ENCODE assay signal across 12 cellular contexts in the genomic region with DNA sequence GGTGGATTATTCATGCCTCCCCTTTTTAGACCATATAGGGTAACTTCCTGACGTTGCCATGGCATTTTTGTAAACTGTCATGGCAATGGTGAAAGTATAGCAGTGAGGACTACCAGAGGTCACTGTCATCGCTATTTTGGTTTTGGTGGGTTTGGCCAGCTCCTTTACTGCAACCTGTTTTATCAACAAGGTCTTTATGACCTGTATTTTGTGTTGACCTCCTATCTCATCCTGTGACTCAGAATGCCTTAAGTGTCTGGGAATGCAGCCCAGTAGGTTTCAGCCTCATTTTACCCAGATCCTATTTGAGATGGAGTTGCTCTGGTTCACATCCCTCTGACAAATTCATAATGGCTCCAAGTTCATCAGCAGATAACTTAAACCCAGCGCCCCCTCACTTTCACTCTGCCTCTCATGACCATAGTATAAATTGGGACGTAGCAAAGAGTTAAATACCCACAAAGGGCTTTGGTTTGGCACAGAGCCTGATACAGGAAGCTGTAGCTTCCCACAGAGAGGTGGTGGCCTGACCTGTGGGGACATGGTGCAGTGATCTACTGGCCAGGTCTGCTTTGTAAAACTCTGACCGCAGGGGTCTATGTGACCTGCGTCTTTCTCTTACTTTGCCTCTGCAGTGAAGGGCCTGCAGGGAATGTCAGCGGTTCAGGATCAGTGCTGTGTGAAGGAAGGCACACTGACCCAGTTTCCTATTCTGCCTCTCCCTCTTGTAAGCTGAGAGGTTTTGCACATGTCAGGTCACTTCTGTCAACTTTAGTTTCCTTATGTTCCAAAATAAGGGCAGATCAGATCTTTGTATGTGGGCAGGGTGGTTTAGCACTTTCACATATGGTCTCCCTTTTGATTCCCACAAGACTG.
DNase-seq lines count a peak whose midpoint lies in the region; ATAC-seq and TF ChIP-seq lines count a peak whose summit lies in the region.
"Had no signal": no experiment of that assay in that cellular context is flagged by ENCODE, and none has a peak within 500 bp of the region (broad histone marks: within the 10 kb centered on the region; RNA-seq: fewer than 3 reads in every experiment).

No MANE protein-coding gene starts in this region.

- no peak overlapping the region for H3K4ac ChIP-seq in H9 (ENCODE audit: low read depth, low read length)

- H3K9ac ChIP-seq in H9 (ENCODE audit: extremely low read depth, insufficient read length, low read length): no peak overlapping the region

- POLR2A ChIA-PET in Caco-2 (lab: Charles Lee): no interaction called here

- no peaks in the 10 kb centered on the region for H3K79me1 ChIP-seq in H9 (ENCODE audit: insufficient read depth, low read depth, low read length, poor library complexity, severe bottlenecking)

- H2BK20ac ChIP-seq in H9 (ENCODE audit: low read depth, low read length, poor library complexity, severe bottlenecking): no peak overlapping the region

- H3K27me3 ChIP-seq in H9 (ENCODE audit: insufficient read depth, low read length) (no peaks in the 10 kb centered on the region), Caco-2 (replicated peaks; ENCODE audit: control insufficient read depth, insufficient read depth, low read length) (no peaks in the 10 kb centered on the region)
- H3K27me3 ChIP-seq: uterus had no signal

- H3K23me2 ChIP-seq in H9 (ENCODE audit: insufficient read length, low read depth, low read length, poor library complexity, severe bottlenecking): no peaks in the 10 kb centered on the region

- H3K4me3 Mint-ChIP-seq in H9 (no peak overlapping the region), Caco-2 (ENCODE audit: unreplicated experiment) (no peak overlapping the region)

- H3T11ph ChIP-seq in H9 (ENCODE audit: low read length): no peak overlapping the region

- no peaks in the 10 kb centered on the region for H3K79me2 ChIP-seq in H9 (ENCODE audit: insufficient read depth, low read length)

- no peak overlapping the region for H3K23ac ChIP-seq in H9 (ENCODE audit: insufficient read length, low read depth, low read length)

- H3K4me1 ChIP-seq in H9 (ENCODE audit: insufficient read depth, low read length) (peaks cover 6% of the 10 kb centered on the region), Caco-2 (no peaks in the 10 kb centered on the region)
- H3K4me1 ChIP-seq: uterus had no signal

- H3K14ac ChIP-seq in H9 (ENCODE audit: insufficient read depth, low read length): no peak overlapping the region

- H3K27ac Mint-ChIP-seq in H9 (0 out of 7 replicates have a peak overlapping the region, but pooled peaks of 1 of the 3 experiments have one; percentile 70), Caco-2 (ENCODE audit: unreplicated experiment) (no peak overlapping the region)

- ATAC-seq in GM21529 (IDR thresholded peaks at IDR 0.05; ENCODE audit: unreplicated experiment) (peak; percentile 55), Right ventricle myocardium superior (ENCODE audit: poor library complexity) (no peak)
- ATAC-seq: heart left ventricle had no signal

- no peaks in the 10 kb centered on the region; a peak in 1 of 5 replicates for H3K9me3 Mint-ChIP-seq in H9
- no peaks in the 10 kb centered on the region for H3K9me3 Mint-ChIP-seq in Caco-2 (ENCODE audit: unreplicated experiment)

- H3K18ac ChIP-seq in H9 (ENCODE audit: insufficient read length, low read depth, low read length): no peak overlapping the region

- no peaks in the 10 kb centered on the region for H3K36me3 ChIP-seq in Caco-2 (ENCODE audit: control insufficient read depth, insufficient read depth, low read length)
- H3K36me3 ChIP-seq: heart left ventricle, uterus had no signal

- H3K4me3 ChIP-seq in Caco-2 (ENCODE audit: low read depth, low read length): no peak overlapping the region
- H3K4me3 ChIP-seq: heart left ventricle, uterus had no signal

- H4K8ac ChIP-seq in H9 (replicated peaks; ENCODE audit: insufficient read length, low read depth, low read length): no peak overlapping the region

- H3K4me2 ChIP-seq in H9 (ENCODE audit: insufficient read depth, insufficient read length, low read length): no peak overlapping the region

- H2BK15ac ChIP-seq in H9 (ENCODE audit: low read depth, low read length): no peak overlapping the region

- no peak overlapping the region for H4K5ac ChIP-seq in H9 (ENCODE audit: insufficient read length, low read depth, low read length)

- no peak for TF ChIP-seq CTCF in H9 (conservative IDR thresholded peaks at IDR 0.05)
- no peak for TF ChIP-seq CTCF in Caco-2 (IDR thresholded peaks at IDR 0.05; ENCODE audit: insufficient read depth in 1 of 2, low read depth in 1 of 2, low read length in 1 of 2, severe bottlenecking in 1 of 2, unreplicated experiment in 1 of 2)
- no peak for TF ChIP-seq CTCF in GM20000 (IDR thresholded peaks at IDR 0.05; ENCODE audit: extremely low read depth, missing control alignments)

- intact Hi-C loops in Caco-2 (cut with micrococcal nuclease; ENCODE audit: unreplicated experiment): no loop called here
- intact Hi-C loops in Right ventricle myocardium superior (cut with DNase I): no loop called here

- no CpG with 5 or more reads among the region's 7 CpGs for WGBS in H9 (ENCODE audit: extremely low coverage, insufficient read length, low lambda C conversion rate)

- H3K9me3 ChIP-seq in H9 (ENCODE audit: control insufficient read depth, low read depth, low read length) (no peaks in the 10 kb centered on the region), Caco-2 (no peaks in the 10 kb centered on the region)
- H3K9me3 ChIP-seq: heart left ventricle, uterus had no signal

- no peak overlapping the region for H4K91ac ChIP-seq in H9 (ENCODE audit: insufficient read length, low read depth, low read length)

- peaks cover 0 to 4% (median 0%) of the 10 kb centered on the region in 3 experiments; a peak in 1 of 7 replicates for H3K36me3 Mint-ChIP-seq in H9 (ENCODE audit: insufficient read depth in 1 of 3, low read depth in 3 of 3)
- H3K36me3 Mint-ChIP-seq in Caco-2 (ENCODE audit: insufficient read depth, unreplicated experiment): no peaks in the 10 kb centered on the region

- no peak overlapping the region for H2BK5ac ChIP-seq in H9 (ENCODE audit: insufficient read length, low read length)

- H3K27me3 Mint-ChIP-seq in H9 (ENCODE audit: low read depth) (no peaks in the 10 kb centered on the region), Caco-2 (ENCODE audit: insufficient read depth, unreplicated experiment) (no peaks in the 10 kb centered on the region)

- H3K4me1 Mint-ChIP-seq in H9 (peaks cover 44% of the 10 kb centered on the region in 2 experiments), Caco-2 (ENCODE audit: low read depth, unreplicated experiment) (no peaks in the 10 kb centered on the region)

- H2BK12ac ChIP-seq in H9 (ENCODE audit: insufficient read length, low read depth, low read length): no peak overlapping the region

- H3K56ac ChIP-seq in H9 (ENCODE audit: insufficient read length, low read depth, low read length): no peak overlapping the region

- no peak overlapping the region for H2AK5ac ChIP-seq in H9 (ENCODE audit: insufficient read length, low read length)

- H2BK120ac ChIP-seq in H9 (ENCODE audit: low read depth, low read length, poor library complexity, severe bottlenecking): no peak overlapping the region

- CTCF ChIA-PET in Caco-2 (lab: Charles Lee): no interaction called here

- H4K20me1 ChIP-seq in H9 (ENCODE audit: control insufficient read depth, insufficient read depth, insufficient read length): no peaks in the 10 kb centered on the region

- no TSS peak for BruUV-seq in Caco-2 (replicated peaks; lab: Mats Ljungman, UMichigan)

- peak; percentile 2 for DNase-seq in EL
- peak; percentile 48 for DNase-seq in SW480 (ENCODE audit: low spot score)
- peak; percentile 13 to 54 for DNase-seq in lung microvascular endothelial cell (ENCODE audit: low read depth in 2 of 2)
- no peak for DNase-seq in H9
- no peak for DNase-seq in Caco-2
- DNase-seq in Right ventricle myocardium superior: no peak
- no peak for DNase-seq in GM20000 (ENCODE audit: low spot score)
- DNase-seq: activated naive CD4-positive, alpha-beta T cell treated with anti-CD3 and anti-CD28 coated beads, Interleukin-2, amount 50 U/mL, for 16 hours; heart left ventricle; SHP77; uterus had no signal

- H2AFZ ChIP-seq in H9 (ENCODE audit: low read length): no peak overlapping the region

- no peak overlapping the region for H3K27ac ChIP-seq in H9 (ENCODE audit: insufficient read length, low read depth, low read length)
- H3K27ac ChIP-seq: heart left ventricle, uterus had no signal

Comparison
In these comparisons a context has a peak if more than half of its experiments do, and no peak if none do; other contexts are left out.
1. DNase-seq: peak in EL (single experiment), SW480 (single experiment) and lung microvascular endothelial cell (2 of 2); none in H9 (single experiment), Caco-2 (0 of 2), Right ventricle myocardium superior (single experiment) and GM20000 (single experiment).